Comparison of ENCODE assay signal across 8 cellular contexts in the genomic region with DNA sequence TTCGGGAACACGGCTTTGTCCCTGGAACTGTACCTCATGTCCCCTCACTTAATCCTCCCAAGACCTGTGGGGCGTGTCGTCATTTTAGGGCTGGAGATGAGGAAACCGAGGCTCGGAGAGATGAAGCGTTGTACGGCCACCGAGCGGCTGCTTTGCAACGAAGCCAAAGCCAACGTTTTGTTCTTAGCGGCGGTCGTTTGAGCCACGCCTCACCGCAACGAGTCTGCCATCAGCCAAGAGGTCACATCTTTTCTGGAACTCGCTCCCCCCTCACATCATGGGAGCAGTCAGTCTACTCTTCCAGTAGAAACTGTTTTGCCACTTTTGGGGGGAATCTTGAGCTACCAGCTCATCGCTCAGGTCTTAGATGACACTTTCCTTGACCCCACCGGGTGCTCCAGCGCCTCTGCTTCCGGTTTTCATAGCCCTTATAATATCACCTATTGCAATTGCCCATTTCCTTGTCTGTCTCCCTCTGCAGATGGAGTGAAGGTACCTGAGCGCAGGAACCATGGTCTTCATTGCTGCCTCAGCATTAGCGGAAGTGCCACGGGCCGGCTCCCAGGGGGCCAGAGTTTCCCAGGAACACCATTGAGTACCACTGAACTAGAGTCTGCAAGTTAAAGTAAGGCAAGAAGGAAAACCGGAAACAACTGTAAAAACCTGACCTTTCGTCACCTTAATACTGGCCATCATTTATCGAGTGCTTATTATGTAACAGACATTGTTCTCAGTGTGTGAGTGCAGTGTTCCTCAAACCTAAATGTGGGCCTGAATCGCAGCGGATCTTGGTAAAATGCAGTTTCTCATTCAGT. TPM values are rescaled to one million over a fixed set of nuclear protein-coding genes. Genes with fewer than 3 reads are reported as not detected.
DNase-seq lines count a peak whose midpoint lies in the region; ATAC-seq, FAIRE-seq and TF ChIP-seq lines count a peak whose summit lies in the region.

No MANE protein-coding gene starts in this region.

- WGBS in H1 (ENCODE audit: extremely low coverage in 1 of 2, insufficient coverage in 1 of 2, insufficient read length in 1 of 2, insufficient replicate concordance in 2 of 2, low coverage in 1 of 2, low lambda C conversion rate in 2 of 2, missing lambda C conversion rate in 1 of 2), 2 experiments: 59% methylated on average over 30 of the region's 32 CpGs; no CpG with 5 or more reads in 1 of the 2 experiments

- peak overlapping the region; percentile 88 to 96 for H3K27ac Mint-ChIP-seq in natural killer cell treated with Interleukin-12 subunit alpha and Interleukin-12 subunit beta and Interleukin-15 and Interleukin-18, amount 100 ng/mL, for 72 hours

- H3K18ac ChIP-seq in H1 (ENCODE audit: extremely low read depth, low read length): peak overlapping the region; percentile 96

- H4K8ac ChIP-seq in H1 (ENCODE audit: extremely low read depth, insufficient read depth, low read length): peak overlapping the region; percentile 89; the same call in 1 of the 2 replicates

- peaks cover 30% of the 10 kb centered on the region; the same call in 1 of the 2 replicates for H3F3A ChIP-seq in PC-9 (ENCODE audit: insufficient read depth, low read depth)

- H2BK15ac ChIP-seq in H1 (ENCODE audit: low read length): peak overlapping the region; percentile 10; the same call in 1 of the 2 replicates

- TF ChIP-seq RAD21 in H1 (IDR thresholded peaks at IDR 0.05 in 1 of 2, conservative IDR thresholded peaks at IDR 0.05 in 1 of 2; ENCODE audit: low read depth in 2 of 2, low read length in 2 of 2): no peak

- FAIRE-seq in H1 (lab: Jason Lieb, UNC): no peak

- H3K79me2 ChIP-seq in PC-9 (ENCODE audit: low read depth) (peaks cover 10% of the 10 kb centered on the region), H1 (ENCODE audit: control insufficient read depth in 1 of 2, insufficient read depth in 2 of 2, low read length in 2 of 2) (no peaks in the 10 kb centered on the region)

- H3K4me2 ChIP-seq in PC-9 (peak overlapping the region; percentile 94), H1 (ENCODE audit: insufficient read depth in 1 of 2, low read depth in 2 of 2, low read length in 2 of 2) (peak overlapping the region; percentile 70 to 88)

- H2BK5ac ChIP-seq in H1 (ENCODE audit: low read depth, low read length): peak overlapping the region; percentile 81; the same call in 1 of the 2 replicates

- H3K9me3 Mint-ChIP-seq in activated T-cell treated with anti-CD3 and anti-CD28 coated beads, Interleukin-2, amount 50 U/mL, for 4 hours: no peaks in the 10 kb centered on the region
- no peaks in the 10 kb centered on the region for H3K9me3 Mint-ChIP-seq in natural killer cell treated with Interleukin-12 subunit alpha and Interleukin-12 subunit beta and Interleukin-15 and Interleukin-18, amount 100 ng/mL, for 72 hours

- H3K4me3 Mint-ChIP-seq in activated T-cell treated with anti-CD3 and anti-CD28 coated beads, Interleukin-2, amount 50 U/mL, for 4 hours: peak overlapping the region; percentile 89
- H3K4me3 Mint-ChIP-seq in natural killer cell treated with Interleukin-12 subunit alpha and Interleukin-12 subunit beta and Interleukin-15 and Interleukin-18, amount 100 ng/mL, for 72 hours: peak overlapping the region; percentile 87

- H4K5ac ChIP-seq in H1 (ENCODE audit: insufficient read length, low read depth, low read length): no peak overlapping the region

- peak in 1 of 2 donors; percentile 3 for ATAC-seq in activated T-cell treated with anti-CD3 and anti-CD28 coated beads, Interleukin-2, amount 50 U/mL, for 4 hours
- peak; percentile 1 to 6 for ATAC-seq in natural killer cell treated with Interleukin-12 subunit alpha and Interleukin-12 subunit beta and Interleukin-15 and Interleukin-18, amount 100 ng/mL, for 72 hours

- TSS peak; percentile 45 for BruUV-seq in PC-9 (replicated peaks; lab: Mats Ljungman, UMichigan)

- H3K27me3 ChIP-seq in PC-9 (ENCODE audit: insufficient read depth, low read depth) (no peaks in the 10 kb centered on the region), H1 (replicated peaks in 1 of 4; ENCODE audit: control insufficient read depth in 3 of 4, extremely low read depth in 1 of 4, insufficient read depth in 3 of 4, low read length in 3 of 4) (no peaks in the 10 kb centered on the region; a peak in 5 of 7 replicates)

- H3K56ac ChIP-seq in H1 (replicated peaks; ENCODE audit: insufficient read length, low read depth, low read length): no peak overlapping the region

- H3K27ac ChIP-seq in PC-9 (peak overlapping the region; percentile 79), H1 (ENCODE audit: low read depth, low read length) (no peak overlapping the region; the same call in 1 of the 2 replicates)

- no peak overlapping the region for H2BK120ac ChIP-seq in H1 (replicated peaks; ENCODE audit: low read depth, low read length)

- H2AK5ac ChIP-seq in H1 (ENCODE audit: low read depth, low read length): no peak overlapping the region; the same call in 1 of the 2 replicates

- H3K4ac ChIP-seq in H1 (replicated peaks; ENCODE audit: insufficient read length, low read depth, low read length): no peak overlapping the region

- CTCF ChIA-PET in PC-9 (lab: Charles Lee): interaction anchor here (0.6 kb wide), 1 partner anchor 73 kb away, joined by 5 read pairs; no protein-coding TSS in a partner anchor
- CTCF ChIA-PET in H1 (lab: Charles Lee; ENCODE audit: partially characterized antibody): interaction anchor here (0.6 kb wide), 1 partner anchor 206 kb away, joined by 3 read pairs; no protein-coding TSS in a partner anchor

- no peaks in the 10 kb centered on the region for H3K9me3 ChIP-seq in PC-9 (ENCODE audit: insufficient read depth, low read depth)
- H3K9me3 ChIP-seq in H1 (ENCODE audit: insufficient read depth in 2 of 2, low read depth in 1 of 2, low read length in 1 of 2): no peaks in the 10 kb centered on the region

- TF ChIP-seq CTCF in PC-9 (conservative IDR thresholded peaks at IDR 0.05): peak; percentile 34; the same call in 1 of the 2 replicates
- no peak for TF ChIP-seq CTCF in H1 (IDR thresholded peaks at IDR 0.05; ENCODE audit: control extremely low read depth in 1 of 3, insufficient read depth in 1 of 3, low read depth in 1 of 3, low read length in 3 of 3)
- TF ChIP-seq CTCF in GM13977 (IDR thresholded peaks at IDR 0.05; ENCODE audit: extremely low read depth, insufficient read depth, missing control alignments): no peak

- no peaks in the 10 kb centered on the region for H4K20me1 ChIP-seq in PC-9 (ENCODE audit: insufficient read depth)
- no peaks in the 10 kb centered on the region for H4K20me1 ChIP-seq in H1 (replicated peaks in 1 of 2; ENCODE audit: control insufficient read depth in 1 of 2, insufficient read depth in 2 of 2, low read length in 2 of 2)

- H3K36me3 ChIP-seq in PC-9 (ENCODE audit: low read depth) (0 out of 2 replicates have a peak, but pooled peaks cover 2% of the 10 kb centered on the region), H1 (ENCODE audit: control insufficient read depth in 2 of 4, insufficient read depth in 4 of 4, low read length in 3 of 4) (no peaks in the 10 kb centered on the region)

- H3K4me3 ChIP-seq in PC-9: peak overlapping the region; percentile 77
- H3K4me3 ChIP-seq in H1 (ENCODE audit: extremely low read depth in 1 of 4, insufficient read depth in 2 of 4, low read depth in 3 of 4, low read length in 4 of 4): peak overlapping the region; percentile 42 to 63 (median 51)

- H3K36me3 Mint-ChIP-seq in activated T-cell treated with anti-CD3 and anti-CD28 coated beads, Interleukin-2, amount 50 U/mL, for 4 hours (ENCODE audit: insufficient read depth): peaks cover 7% of the 10 kb centered on the region
- no peaks in the 10 kb centered on the region for H3K36me3 Mint-ChIP-seq in natural killer cell treated with Interleukin-12 subunit alpha and Interleukin-12 subunit beta and Interleukin-15 and Interleukin-18, amount 100 ng/mL, for 72 hours

- TF ChIP-seq EP300 in H1 (IDR thresholded peaks at IDR 0.05; ENCODE audit: borderline replicate concordance in 1 of 2, low read depth in 2 of 2, low read length in 2 of 2): no peak

- in situ Hi-C loops in GM13977 (cut with MboI; ENCODE audit: low pct_unique_long_range_greater_than_20kb, low sequenced_read_pairs, unreplicated experiment): no loop called here

- POLR2A ChIA-PET in PC-9 (lab: Charles Lee; ENCODE audit: unreplicated experiment): interaction anchor here (0.6 to 0.7 kb wide), 2 partner anchors 170 to 308 kb away, joined by 3 to 4 read pairs; no protein-coding TSS in a partner anchor
- POLR2A ChIA-PET in H1 (lab: Charles Lee; ENCODE audit: partially characterized antibody): interaction anchor here (0.6 to 3.4 kb wide), 7 partner anchors 9 to 113 kb away, joined by 3 to 18 read pairs (median 3); a partner anchor contains a TSS

- peak overlapping the region; percentile 95 for H2AFZ ChIP-seq in PC-9
- H2AFZ ChIP-seq in H1 (ENCODE audit: low read length): peak overlapping the region; percentile 88

- H3K4me1 Mint-ChIP-seq in activated T-cell treated with anti-CD3 and anti-CD28 coated beads, Interleukin-2, amount 50 U/mL, for 4 hours (ENCODE audit: low read depth): peaks cover 57% of the 10 kb centered on the region
- peaks cover 42% of the 10 kb centered on the region in 2 donors for H3K4me1 Mint-ChIP-seq in natural killer cell treated with Interleukin-12 subunit alpha and Interleukin-12 subunit beta and Interleukin-15 and Interleukin-18, amount 100 ng/mL, for 72 hours (ENCODE audit: low read depth in 2 of 2)

- H2BK20ac ChIP-seq in H1 (ENCODE audit: low read length): no peak overlapping the region

- intact Hi-C loops in PC-9 (cut with micrococcal nuclease; ENCODE audit: unreplicated experiment): loop anchor here (1.0 to 2.0 kb wide), 2 partner anchors 73 to 108 kb away; no protein-coding TSS in a partner anchor

- H3K14ac ChIP-seq in H1 (ENCODE audit: insufficient read length): no peak overlapping the region

- peak overlapping the region in 3 of 4 experiments; percentile 13 to 67 (median 58); a peak in 5 of 7 replicates for H3K9ac ChIP-seq in H1 (replicated peaks in 1 of 4; ENCODE audit: extremely low read depth in 1 of 4, low read depth in 3 of 4, low read length in 3 of 4)

- H3K79me1 ChIP-seq in H1 (ENCODE audit: low read depth, low read length): no peaks in the 10 kb centered on the region

- H3K23ac ChIP-seq in H1 (ENCODE audit: insufficient read length): no peak overlapping the region

- no peak for DNase-seq in activated T-cell treated with anti-CD3 and anti-CD28 coated beads, Interleukin-2, amount 50 U/mL, for 4 hours
- DNase-seq in activated T-cell treated with anti-CD3 and anti-CD28 coated beads, Interleukin-2, amount 50 U/mL, for 1 hour: no peak
- DNase-seq in PC-9 (peak in 1 of 2 experiments; percentile 36), H1 (ENCODE audit: low read depth in 1 of 2, low spot score in 2 of 2) (no peak), A172 (ENCODE audit: low spot score) (no peak), SK-N-DZ (ENCODE audit: low spot score) (no peak), GM13977 (ENCODE audit: low spot score) (no peak)
- DNase-seq in natural killer cell treated with Interleukin-12 subunit alpha and Interleukin-12 subunit beta and Interleukin-15 and Interleukin-18, amount 100 ng/mL, for 72 hours (ENCODE audit: low spot score): no peak

- TF ChIP-seq POLR2A in H1 (IDR thresholded peaks at IDR 0.05; ENCODE audit: control extremely low read depth in 1 of 2, low read depth in 2 of 2, low read length in 2 of 2): no peak; a peak in 1 of 3 replicates

- H3K27me3 Mint-ChIP-seq in activated T-cell treated with anti-CD3 and anti-CD28 coated beads, Interleukin-2, amount 50 U/mL, for 4 hours (ENCODE audit: low read depth): no peaks in the 10 kb centered on the region
- H3K27me3 Mint-ChIP-seq in natural killer cell treated with Interleukin-12 subunit alpha and Interleukin-12 subunit beta and Interleukin-15 and Interleukin-18, amount 100 ng/mL, for 72 hours: no peaks in the 10 kb centered on the region

- peaks cover 36% of the 10 kb centered on the region for H3K4me1 ChIP-seq in PC-9 (replicated peaks; ENCODE audit: insufficient read depth)
- H3K4me1 ChIP-seq in H1 (replicated peaks in 1 of 4; ENCODE audit: control insufficient read depth in 3 of 4, insufficient read depth in 4 of 4, low read length in 3 of 4): peaks cover 0 to 7% (median 3%) of the 10 kb centered on the region in 4 experiments; a peak in 4 of 7 replicates

- H2BK12ac ChIP-seq in H1 (ENCODE audit: low read depth, low read length): 0 out of 2 replicates have a peak overlapping the region, but pooled peaks have one; percentile 41

- peaks cover 7% of the 10 kb centered on the region; the same call in 1 of the 2 replicates for H3K23me2 ChIP-seq in H1 (ENCODE audit: low read depth, low read length)

- H3K9me2 ChIP-seq in PC-9 (ENCODE audit: insufficient read depth): no peaks in the 10 kb centered on the region

- H4K91ac ChIP-seq in H1 (replicated peaks; ENCODE audit: insufficient read length, low read length): peak overlapping the region; percentile 8

RNA-seq across cellular contexts. Expression of a gene that starts 19.6 kb away (rescaled TPM):
- total RNA-seq in activated T-cell treated with anti-CD3 and anti-CD28 coated beads, Interleukin-2, amount 50 U/mL, for 4 hours: 1 to 10 TPM; 2.6 to 3.7 (median 2.7) TPM
- 18.5 and 19.3 TPM in 2 replicates for total RNA-seq in PC-9 (2021)
- total RNA-seq in H1 (2021; fragmentation: NEBNext Ultra II Directional; extraction: Animal tissue kit (Norgen Biotek cat#: 25700)): not detected in 2 replicates
- 1.4 and 1.5 TPM in 2 replicates for polyA plus RNA-seq in H1 (2011; rRNA removed)
- 1.1 TPM for polyA plus RNA-seq in H1 (2011; cell fraction: cytosol; rRNA removed)
- polyA plus RNA-seq in H1 (2011; cell fraction: nucleus; rRNA removed): 1.2 TPM
- polyA plus RNA-seq in H1 (2012, experiment 1 of 2): 0.67 to 1.2 TPM (median 1.0 TPM) in 3 of 4 replicates, not detected in the other
- 0.98 TPM for polyA plus RNA-seq in H1 (2012, experiment 2 of 2)
- polyA plus RNA-seq in H1 (2013, experiment 1 of 2): 0.12 TPM
- 0.29 TPM for polyA plus RNA-seq in H1 (2013, experiment 2 of 2)
- 0.25 and 1.1 TPM in 2 replicates for polyA minus RNA-seq in H1 (2011; rRNA and poly(A)+ RNA removed)
- polyA minus RNA-seq in H1 (2011; cell fraction: cytosol; rRNA and poly(A)+ RNA removed): not detected
- not detected for polyA minus RNA-seq in H1 (2011; cell fraction: nucleus; rRNA and poly(A)+ RNA removed)
- 10 to 100 TPM in 1 of 2 donors, 1 to 10 TPM in 1; 8.6 to 15.3 TPM for total RNA-seq in natural killer cell treated with Interleukin-12 subunit alpha and Interleukin-12 subunit beta and Interleukin-15 and Interleukin-18, amount 100 ng/mL, for 72 hours
- total RNA-seq in A172 (2014; rRNA removed; shearing (Covaris generic)): not detected in 2 replicates
- not detected in 2 replicates for polyA plus RNA-seq in SK-N-DZ (2014; cell fraction: cytosol; rRNA removed)
- polyA plus RNA-seq in SK-N-DZ (2014; cell fraction: nucleus; rRNA removed): not detected in 2 replicates
